Comparison of ENCODE assay signal across 8 cellular contexts in genomic region chr22:41469218-41469851, GRCh38. TPM values are rescaled to one million over a fixed set of nuclear protein-coding genes. Genes with fewer than 3 reads are reported as not detected.
DNase-seq lines count a peak whose midpoint lies in the region; ATAC-seq and TF ChIP-seq lines count a peak whose summit lies in the region.

No MANE protein-coding gene starts in this region.

- TF ChIP-seq CTCF in AG09309 (IDR thresholded peaks at IDR 0.05; ENCODE audit: control insufficient read depth, insufficient read depth, low read depth, low read length, missing control alignments), result no peak

- no peak for DNase-seq in AG09309 (ENCODE audit: low read depth)
- DNase-seq in Jurkat, Clone E6-1 (ENCODE audit: low read depth, low spot score), result peak; percentile 16
- DNase-seq in activated naive CD8-positive, alpha-beta T cell treated with anti-CD3 and anti-CD28 coated beads, Interleukin-2, amount 10 ng/mL, durations not matched to agents 7 days and 5 days, result no peak
- DNase-seq in iPS DF 6.9 (ENCODE audit: low read depth, low spot score), result no peak
- DNase-seq in stimulated activated CD4-positive, alpha-beta T cell treated with anti-CD3 and anti-CD28 coated beads, Interleukin-4, amount 100 ng/mL, for 24 hours, result peak; percentile 47
- DNase-seq in GM19238 (ENCODE audit: insufficient read length, low spot score), result no peak
- DNase-seq in COR-L47 (lab: John Stamatoyannopoulos, UW), result no peak

- H3K36me3 Mint-ChIP-seq in activated naive CD8-positive, alpha-beta T cell treated with anti-CD3 and anti-CD28 coated beads, Interleukin-2, amount 10 ng/mL, durations not matched to agents 7 days and 5 days, result peaks cover 17% of the 10 kb centered on the region

- H3K4me3 Mint-ChIP-seq in activated naive CD8-positive, alpha-beta T cell treated with anti-CD3 and anti-CD28 coated beads, Interleukin-2, amount 10 ng/mL, durations not matched to agents 7 days and 5 days, result peak overlapping the region; percentile 94

- H3K27ac Mint-ChIP-seq in activated naive CD8-positive, alpha-beta T cell treated with anti-CD3 and anti-CD28 coated beads, Interleukin-2, amount 10 ng/mL, durations not matched to agents 7 days and 5 days, result peak overlapping the region; percentile 100

- ATAC-seq in GM19025 (IDR thresholded peaks at IDR 0.05; ENCODE audit: low read depth, unreplicated experiment), result peak; percentile 8
- peak; percentile 4 for ATAC-seq in activated naive CD8-positive, alpha-beta T cell treated with anti-CD3 and anti-CD28 coated beads, Interleukin-2, amount 10 ng/mL, durations not matched to agents 7 days and 5 days (ENCODE audit: low read depth)

- H3K27ac ChIP-seq in iPS DF 6.9 (ENCODE audit: low read length), result no peak overlapping the region

- H3K27me3 Mint-ChIP-seq in activated naive CD8-positive, alpha-beta T cell treated with anti-CD3 and anti-CD28 coated beads, Interleukin-2, amount 10 ng/mL, durations not matched to agents 7 days and 5 days, result no peaks in the 10 kb centered on the region

- H3K4me3 ChIP-seq in AG09309 (ENCODE audit: control insufficient read depth, low read depth, low read length) (peak overlapping the region; percentile 95), iPS DF 6.9 (ENCODE audit: low read length) (peak overlapping the region; percentile 90)
- H3K4me3 ChIP-seq in Jurkat, Clone E6-1 (ENCODE audit: low read length), result peak overlapping the region; percentile 94

- no peaks in the 10 kb centered on the region for H3K9me3 ChIP-seq in iPS DF 6.9 (ENCODE audit: control insufficient read depth, insufficient read depth, low read length)

- H3K4me1 Mint-ChIP-seq in activated naive CD8-positive, alpha-beta T cell treated with anti-CD3 and anti-CD28 coated beads, Interleukin-2, amount 10 ng/mL, durations not matched to agents 7 days and 5 days, result peaks cover 39% of the 10 kb centered on the region

- WGBS in iPS DF 6.9 (ENCODE audit: insufficient coverage, insufficient read length), result no CpG with 5 or more reads among the region's 30 CpGs

- POLR2A ChIA-PET in activated naive CD8-positive, alpha-beta T cell treated with anti-CD3 and anti-CD28 coated beads, Interleukin-2, amount 10 ng/mL, durations not matched to agents 7 days and 5 days (lab: Charles Lee), result interaction anchor here (0.6 to 3.7 kb wide), 17 partner anchors 10 to 518 kb away, joined by 3 to 142 read pairs (median 7); partner anchors contain the start of genes CENPM, PMM1, RANGAP1 and RBX1

- H3K4me1 ChIP-seq in iPS DF 6.9 (ENCODE audit: control insufficient read depth, insufficient read depth, low read length), result no peaks in the 10 kb centered on the region

- no peaks in the 10 kb centered on the region for H3K27me3 ChIP-seq in iPS DF 6.9 (ENCODE audit: control insufficient read depth, insufficient read depth, low read length)

- peaks cover 13% of the 10 kb centered on the region; the same call in 1 of the 2 replicates for H3K36me3 ChIP-seq in iPS DF 6.9 (ENCODE audit: control insufficient read depth, insufficient read depth, low read length)

- no peaks in the 10 kb centered on the region for H3K9me3 Mint-ChIP-seq in activated naive CD8-positive, alpha-beta T cell treated with anti-CD3 and anti-CD28 coated beads, Interleukin-2, amount 10 ng/mL, durations not matched to agents 7 days and 5 days

RNA-seq across cellular contexts. Expression of gene ACO2, which starts 0.4 kb away (rescaled TPM):
- polyA plus RNA-seq in Jurkat, Clone E6-1 (2012; ENCODE audit: insufficient read depth, insufficient read length), result 98.6 TPM
- 10 to 100 TPM; 73.7 to 76.2 TPM for total RNA-seq in activated naive CD8-positive, alpha-beta T cell treated with anti-CD3 and anti-CD28 coated beads, Interleukin-2, amount 10 ng/mL, durations not matched to agents 7 days and 5 days

RNA-seq across cellular contexts. Expression of gene PHF5A, which starts 0.8 kb away (rescaled TPM):
- polyA plus RNA-seq in Jurkat, Clone E6-1 (2012; ENCODE audit: insufficient read depth, insufficient read length), result 165 TPM
- total RNA-seq in activated naive CD8-positive, alpha-beta T cell treated with anti-CD3 and anti-CD28 coated beads, Interleukin-2, amount 10 ng/mL, durations not matched to agents 7 days and 5 days, result 10 to 100 TPM; 47.0 to 51.0 TPM

RNA-seq across cellular contexts. Expression of gene TOB2, which starts 22.7 kb away (rescaled TPM):
- polyA plus RNA-seq in Jurkat, Clone E6-1 (2012; ENCODE audit: insufficient read depth, insufficient read length), result 9.1 TPM
- total RNA-seq in activated naive CD8-positive, alpha-beta T cell treated with anti-CD3 and anti-CD28 coated beads, Interleukin-2, amount 10 ng/mL, durations not matched to agents 7 days and 5 days, result 10 to 100 TPM; 35.7 to 35.9 TPM

Comparison
In these comparisons a context has a peak if more than half of its experiments do, and no peak if none do; other contexts are left out.
1. DNase-seq: peak in Jurkat, Clone E6-1 (single experiment) and stimulated activated CD4-positive, alpha-beta T cell treated with anti-CD3 and anti-CD28 coated beads, Interleukin-4, amount 100 ng/mL, for 24 hours (single experiment); none in AG09309 (single experiment), activated naive CD8-positive, alpha-beta T cell treated with anti-CD3 and anti-CD28 coated beads, Interleukin-2, amount 10 ng/mL, durations not matched to agents 7 days and 5 days (single experiment), iPS DF 6.9 (single experiment), GM19238 (single experiment) and COR-L47 (single experiment).
2. Peak in every context shown above with its lines, with median percentiles within 50 percentile points of each other: H3K4me3 ChIP-seq.